In the genomic region with DNA sequence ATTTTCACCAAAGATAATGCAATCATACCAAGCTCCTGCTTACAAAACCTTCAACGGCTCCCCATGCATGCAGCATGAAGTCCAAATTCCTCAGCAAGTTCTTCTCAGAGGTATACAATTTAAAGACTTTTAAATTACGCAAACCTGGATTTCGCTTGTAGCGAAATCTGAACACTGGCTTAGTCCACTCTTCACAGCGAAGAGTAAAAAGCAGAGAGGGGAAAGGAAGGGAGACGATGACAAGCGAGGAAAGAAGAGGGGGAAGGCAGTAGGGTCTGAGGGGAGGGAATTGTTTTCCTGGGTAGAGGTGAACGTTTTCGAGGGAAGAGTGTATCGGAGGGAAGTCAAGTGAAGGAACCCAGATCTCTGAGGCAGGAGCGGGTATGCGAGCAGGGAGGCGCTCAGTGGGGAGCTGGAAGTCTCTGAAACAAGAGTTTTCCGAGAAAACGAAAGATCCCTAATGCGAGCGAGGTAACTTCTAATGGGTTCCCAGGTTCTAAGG, we compare ENCODE assay signal across 1 cellular context.
A peak's percentile ranks its signal among the peaks of the same experiment; 100 is the strongest.
TF ChIP-seq lines count a peak whose summit lies in the region.

No MANE protein-coding gene starts in this region.

TF ChIP-seq in HEK293, 187 proteins besides CTCF, POLR2A, EP300 and RAD21 (continued from another document):
- TF ChIP-seq, protein P1, sequence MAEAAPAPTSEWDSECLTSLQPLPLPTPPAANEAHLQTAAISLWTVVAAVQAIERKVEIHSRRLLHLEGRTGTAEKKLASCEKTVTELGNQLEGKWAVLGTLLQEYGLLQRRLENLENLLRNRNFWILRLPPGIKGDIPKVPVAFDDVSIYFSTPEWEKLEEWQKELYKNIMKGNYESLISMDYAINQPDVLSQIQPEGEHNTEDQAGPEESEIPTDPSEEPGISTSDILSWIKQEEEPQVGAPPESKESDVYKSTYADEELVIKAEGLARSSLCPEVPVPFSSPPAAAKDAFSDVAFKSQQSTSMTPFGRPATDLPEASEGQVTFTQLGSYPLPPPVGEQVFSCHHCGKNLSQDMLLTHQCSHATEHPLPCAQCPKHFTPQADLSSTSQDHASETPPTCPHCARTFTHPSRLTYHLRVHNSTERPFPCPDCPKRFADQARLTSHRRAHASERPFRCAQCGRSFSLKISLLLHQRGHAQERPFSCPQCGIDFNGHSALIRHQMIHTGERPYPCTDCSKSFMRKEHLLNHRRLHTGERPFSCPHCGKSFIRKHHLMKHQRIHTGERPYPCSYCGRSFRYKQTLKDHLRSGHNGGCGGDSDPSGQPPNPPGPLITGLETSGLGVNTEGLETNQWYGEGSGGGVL (tag by site-specific recombination; IDR thresholded peaks at IDR 0.05), result peak; percentile 98
- TF ChIP-seq SP2 (tag by site-specific recombination; IDR thresholded peaks at IDR 0.05) (no peak), HOXD13 (CRISPR knock-in tag; IDR thresholded peaks at IDR 0.05; ENCODE audit: borderline replicate concordance) (no peak), SP7 (tag by site-specific recombination; IDR thresholded peaks at IDR 0.05) (no peak), KLF8 (tag by site-specific recombination; IDR thresholded peaks at IDR 0.05) (no peak), ZNF311 (tag by site-specific recombination; IDR thresholded peaks at IDR 0.05; ENCODE audit: borderline replicate concordance) (no peak), ZNF521 (tag by site-specific recombination; IDR thresholded peaks at IDR 0.05) (no peak)
- TF ChIP-seq, protein P2, sequence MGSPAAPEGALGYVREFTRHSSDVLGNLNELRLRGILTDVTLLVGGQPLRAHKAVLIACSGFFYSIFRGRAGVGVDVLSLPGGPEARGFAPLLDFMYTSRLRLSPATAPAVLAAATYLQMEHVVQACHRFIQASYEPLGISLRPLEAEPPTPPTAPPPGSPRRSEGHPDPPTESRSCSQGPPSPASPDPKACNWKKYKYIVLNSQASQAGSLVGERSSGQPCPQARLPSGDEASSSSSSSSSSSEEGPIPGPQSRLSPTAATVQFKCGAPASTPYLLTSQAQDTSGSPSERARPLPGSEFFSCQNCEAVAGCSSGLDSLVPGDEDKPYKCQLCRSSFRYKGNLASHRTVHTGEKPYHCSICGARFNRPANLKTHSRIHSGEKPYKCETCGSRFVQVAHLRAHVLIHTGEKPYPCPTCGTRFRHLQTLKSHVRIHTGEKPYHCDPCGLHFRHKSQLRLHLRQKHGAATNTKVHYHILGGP (tag by site-specific recombination; IDR thresholded peaks at IDR 0.05), result peak; percentile 73; the same call in 1 of the 2 replicates
